Comparison of ENCODE assay signal across 1 cellular context in the genomic region with DNA sequence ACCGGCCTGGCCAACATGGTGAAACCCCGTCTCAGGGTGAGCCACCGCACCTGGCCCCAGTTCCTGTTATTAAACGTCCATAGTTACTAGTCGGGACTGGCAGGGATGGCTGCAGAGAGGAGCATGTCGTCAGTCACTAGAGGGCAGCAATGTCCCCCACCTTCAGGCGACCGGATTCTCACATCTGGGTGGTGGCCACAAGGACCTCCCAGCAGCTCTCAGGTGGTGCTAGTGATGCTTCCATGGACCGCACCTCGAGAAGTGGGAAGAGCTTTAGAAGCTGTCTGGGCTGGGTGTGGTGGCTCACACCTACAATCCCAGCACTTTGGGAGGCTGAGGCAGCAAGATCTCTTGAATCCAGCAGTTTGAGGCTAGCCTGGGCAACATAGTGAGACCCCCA.
TF ChIP-seq lines count a peak whose summit lies in the region.

No MANE protein-coding gene starts in this region.

TF ChIP-seq in H1, 55 proteins besides CTCF, POLR2A, EP300 and RAD21 (continued from another document):
- no peak for TF ChIP-seq ATF2 (IDR thresholded peaks at IDR 0.05; ENCODE audit: low read length)
- TF ChIP-seq NRF1 (IDR thresholded peaks at IDR 0.05; ENCODE audit: low read depth, low read length), result no peak
- TF ChIP-seq CREB1 (IDR thresholded peaks at IDR 0.05), result peak; percentile 61
- peak; percentile 51; the same call in 1 of the 2 replicates for TF ChIP-seq TCF12 (IDR thresholded peaks at IDR 0.05; ENCODE audit: low read depth, low read length)
- 0 out of 2 replicates have a peak, but pooled peaks have one; percentile 32 for TF ChIP-seq MAX (IDR thresholded peaks at IDR 0.05)
- TF ChIP-seq KDM1A (IDR thresholded peaks at IDR 0.05; ENCODE audit: borderline replicate concordance, low read length), result peak; percentile 55; the same call in 1 of the 2 replicates
- TF ChIP-seq YY1 (IDR thresholded peaks at IDR 0.05; ENCODE audit: low read depth, low read length), result peak; percentile 71; the same call in 1 of the 2 replicates
